Comparison of ENCODE assay signal across 8 cellular contexts in the genomic region with DNA sequence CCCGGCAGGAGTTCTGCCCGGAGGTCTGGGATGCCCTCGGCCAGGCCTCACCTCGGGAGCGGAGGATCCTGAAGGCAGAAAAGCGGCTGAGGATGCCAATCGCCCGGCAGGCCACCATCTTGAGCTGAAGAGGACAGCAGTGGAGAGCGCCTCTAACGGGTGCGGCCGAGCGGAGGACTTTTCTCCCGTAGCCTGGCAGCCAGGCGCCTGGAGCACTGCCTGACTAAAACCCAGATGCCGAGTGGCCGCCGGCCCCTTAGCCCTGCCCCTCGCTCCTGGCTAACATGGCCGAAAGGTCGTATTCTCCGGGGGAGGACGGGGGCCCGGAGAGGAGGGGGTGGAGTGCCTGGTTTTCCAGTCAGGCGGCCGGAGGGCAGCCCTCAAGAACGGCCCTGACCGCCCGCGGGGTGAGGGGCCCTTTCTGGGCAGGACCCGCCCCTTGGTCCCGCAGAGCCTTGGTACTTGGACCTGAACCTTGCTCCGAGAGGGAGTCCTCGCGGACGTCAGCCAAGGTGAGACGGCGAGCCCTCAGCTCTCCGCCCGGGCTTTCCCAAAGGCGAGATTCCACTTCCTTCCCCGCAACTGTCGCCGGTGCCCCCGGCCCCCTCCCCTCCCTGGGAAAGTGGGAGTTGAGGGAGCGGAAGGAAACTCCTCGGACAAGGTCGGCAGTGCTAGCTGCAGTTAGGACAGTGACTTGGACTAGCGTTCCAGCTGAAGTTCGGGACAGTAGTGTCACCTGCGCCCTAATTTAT. TPM values are rescaled to one million over a fixed set of nuclear protein-coding genes. Genes with fewer than 3 reads are reported as not detected.
DNase-seq lines count a peak whose midpoint lies in the region; ATAC-seq lines count a peak whose summit lies in the region.

TSS of gene HADHA (minus strand) at position 154 of the 752 bp plus-strand sequence. CDS start at position 118, 36 bp downstream.
TSS of gene HADHB (plus strand) at position 461 of the 752 bp plus-strand sequence. CDS start 9,316 bp downstream, outside the sequence.

- no peaks in the 10 kb centered on the region for H3K27me3 ChIP-seq in endocrine pancreas (ENCODE audit: control insufficient read depth, insufficient read depth, low read length)

- peak; percentile 87 for DNase-seq in COR-L47 (lab: John Stamatoyannopoulos, UW)
- DNase-seq in HT-29 (ENCODE audit: low spot score): peak; percentile 90
- DNase-seq in NOMO-1 treated with dmso at 0.1 percent for 144 hours (lab: John Stamatoyannopoulos, UW; ENCODE audit: unreplicated experiment): peak; percentile 92
- peak; percentile 72 to 77 (median 76) for DNase-seq in activated CD8-positive, alpha-beta memory T cell treated with anti-CD3 and anti-CD28 coated beads for 48 hours (ENCODE audit: low read depth in 2 of 3, low spot score in 2 of 3)
- DNase-seq in mesenteric fat pad (ENCODE audit: low spot score): peak; percentile 96
- peak; percentile 52 for DNase-seq in stimulated activated CD8-positive, alpha-beta memory T cell treated with anti-CD3 and anti-CD28 coated beads, Interleukin-15, amount 100 ng/mL, for 24 hours (ENCODE audit: low read depth)

- H3K9me3 ChIP-seq in endocrine pancreas (ENCODE audit: control insufficient read depth, low read length): no peaks in the 10 kb centered on the region

- peak; percentile 69 for ATAC-seq in GM19468 (IDR thresholded peaks at IDR 0.05; ENCODE audit: extremely low read depth, unreplicated experiment)

- peak within 1 kb of the TSS; percentile 97 for H3K9ac ChIP-seq in endocrine pancreas (ENCODE audit: control insufficient read depth, insufficient read depth, low read length)

- H3K36me3 ChIP-seq in endocrine pancreas (ENCODE audit: control insufficient read depth, insufficient read depth, low read length): no peaks in the 10 kb centered on the region

- peak within 1 kb of the TSS; percentile 99 for H3K4me3 ChIP-seq in endocrine pancreas (ENCODE audit: control insufficient read depth, insufficient read depth, low read length)

- no peaks in the 10 kb centered on the region for H3K4me1 ChIP-seq in endocrine pancreas (ENCODE audit: control insufficient read depth, insufficient read depth, low read length)

RNA-seq across cellular contexts. Expression of gene HADHA, which starts in this region (rescaled TPM):
- total RNA-seq in HT-29 (2014; rRNA removed; shearing (Covaris generic)): 56.2 and 58.9 TPM in 2 replicates
- total RNA-seq in mesenteric fat pad: 220 TPM

RNA-seq across cellular contexts. Expression of gene HADHB, which starts in this region (rescaled TPM):
- 25.2 and 26.6 TPM in 2 replicates for total RNA-seq in HT-29 (2014; rRNA removed; shearing (Covaris generic))
- 224 TPM for total RNA-seq in mesenteric fat pad

Comparison
In these comparisons a context has a peak if more than half of its experiments do, and no peak if none do; other contexts are left out.
1. Peak in every context shown above with its lines: DNase-seq, ATAC-seq and H3K4me3 ChIP-seq.